ENCODE assay signal across 8 cellular contexts in the genomic region with DNA sequence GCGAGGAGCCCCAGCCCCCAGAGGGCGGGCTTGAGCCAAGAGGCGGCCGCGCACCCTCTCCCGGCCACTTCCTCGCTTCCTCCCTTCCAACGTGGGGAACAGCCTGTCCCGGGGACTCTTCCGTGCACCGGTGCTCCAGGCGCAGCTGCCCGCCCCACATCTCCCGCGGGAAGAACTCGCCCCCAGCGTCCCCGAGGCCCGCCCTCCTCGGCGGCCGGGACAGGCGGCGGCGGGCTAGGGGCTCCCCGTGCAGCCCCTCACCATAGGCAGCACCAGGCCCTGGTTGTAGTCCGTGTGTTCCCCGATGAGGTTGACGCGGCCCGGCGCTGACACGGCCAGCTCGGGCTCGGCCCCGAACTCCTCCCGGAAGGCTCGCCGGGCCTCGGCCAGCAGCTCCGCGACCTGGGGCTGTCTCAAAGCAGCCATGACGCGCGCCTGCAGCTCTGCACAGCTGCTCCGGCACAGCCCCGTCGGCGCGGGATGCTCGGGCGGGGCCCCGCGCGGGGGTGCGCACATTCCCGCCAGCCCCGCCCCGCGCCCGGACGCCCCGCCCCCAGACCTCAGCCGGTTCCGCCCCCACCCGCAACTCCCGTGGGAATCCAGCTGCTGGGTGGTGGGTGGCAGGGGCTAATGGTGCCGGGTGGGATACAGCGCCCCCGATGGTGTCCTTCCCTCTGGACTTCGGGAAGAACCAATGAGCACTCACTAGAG. TPM values are rescaled to one million over a fixed set of nuclear protein-coding genes. Genes with fewer than 3 reads are reported as not detected.
DNase-seq lines count a peak whose midpoint lies in the region; ATAC-seq, FAIRE-seq and TF ChIP-seq lines count a peak whose summit lies in the region.

Gene GALK1, minus strand, starts transcription at position 482 of the 711 bp plus-strand sequence. Its CDS starts 56 bp downstream, at position 426.

- peak; percentile 68 for ATAC-seq in GM21723 (IDR thresholded peaks at IDR 0.05; ENCODE audit: unreplicated experiment)

- H3K9me3 Mint-ChIP-seq in MCF 10A (ENCODE audit: unreplicated experiment), result no peaks in the 10 kb centered on the region

- H3K36me3 Mint-ChIP-seq in MCF 10A (ENCODE audit: insufficient read depth, unreplicated experiment), result peaks cover 30% of the 10 kb centered on the region

- WGBS in small intestine, 3 donors, result 0 to 1% (median 1%) methylated on average over 48 to 71 of the region's 71 CpGs

- peak within 1 kb of the TSS; percentile 98 for H2AFZ ChIP-seq in MM.1S (ENCODE audit: low read length)

- H3K4me1 ChIP-seq in MM.1S (ENCODE audit: low read length) (peaks cover 8% of the 10 kb centered on the region; the same call in 1 of the 2 replicates), iPS-20b (ENCODE audit: insufficient read depth, low read length) (peaks cover 6% of the 10 kb centered on the region; the same call in 1 of the 2 replicates), small intestine (ENCODE audit: control insufficient read depth in 2 of 2, insufficient read depth in 1 of 2, low read depth in 1 of 2, low read length in 1 of 2) (peaks cover 0 to 4% of the 10 kb centered on the region in 2 donors)

- peak within 1 kb of the TSS; percentile 85 for H3K4me3 ChIP-seq in MM.1S (ENCODE audit: low read length)
- peak within 1 kb of the TSS; percentile 70 for H3K4me3 ChIP-seq in iPS-20b (ENCODE audit: low read length)
- peak within 1 kb of the TSS; percentile 71 to 84 for H3K4me3 ChIP-seq in small intestine (ENCODE audit: low read depth in 1 of 2, low read length in 2 of 2)

- peaks cover 15% of the 10 kb centered on the region for H3K4me1 Mint-ChIP-seq in MCF 10A (ENCODE audit: insufficient read depth, unreplicated experiment)

- H3K9ac ChIP-seq in MM.1S (ENCODE audit: low read length), result peak within 1 kb of the TSS; percentile 87
- H3K9ac ChIP-seq in iPS-20b (ENCODE audit: low read depth, low read length), result peak within 1 kb of the TSS; percentile 67; the same call in 1 of the 2 replicates

- H3K9me2 ChIP-seq in MM.1S (replicated peaks; ENCODE audit: insufficient read depth, low read length), result no peaks in the 10 kb centered on the region

- H3F3A ChIP-seq in MM.1S (ENCODE audit: insufficient read depth, low read length), result peaks cover 11% of the 10 kb centered on the region; the same call in 1 of the 2 replicates

- no peaks in the 10 kb centered on the region for H4K20me1 ChIP-seq in MM.1S (ENCODE audit: insufficient read depth, low read length)

- peak within 1 kb of the TSS; percentile 35 for H3K27ac Mint-ChIP-seq in MCF 10A (ENCODE audit: low read depth, unreplicated experiment)

- no TSS peak for BruUV-seq in MCF 10A (replicated peaks; lab: Mats Ljungman, UMichigan)

- FAIRE-seq in small intestine (lab: Jason Lieb, UNC), result no peak

- CTCF ChIA-PET in MCF 10A (lab: Yijun Ruan, JAX), result interaction anchor here (0.5 to 3.3 kb wide), 25 partner anchors 8 to 341 kb away, joined by 3 to 16 read pairs (median 4); partner anchors contain the start of genes SMIM5, TRIM65, TSEN54 and UNK

- H3K4me3 Mint-ChIP-seq in MCF 10A (ENCODE audit: unreplicated experiment), result peak within 1 kb of the TSS; percentile 69

- no peaks in the 10 kb centered on the region for H3K27me3 Mint-ChIP-seq in MCF 10A (ENCODE audit: insufficient read depth, unreplicated experiment)

- intact Hi-C loops in MCF 10A (cut with micrococcal nuclease), result loop anchor here (1.0 to 5.0 kb wide), 2 partner anchors 131 to 242 kb away; partner anchors contain the start of gene TRIM65

- no peaks in the 10 kb centered on the region for H3K79me2 ChIP-seq in MM.1S (ENCODE audit: low read length)

- H3K9me3 ChIP-seq in MM.1S (replicated peaks; ENCODE audit: insufficient read depth, low read length), result no peaks in the 10 kb centered on the region
- no peaks in the 10 kb centered on the region for H3K9me3 ChIP-seq in iPS-20b (ENCODE audit: insufficient read depth, low read depth, low read length)
- H3K9me3 ChIP-seq in small intestine (ENCODE audit: control insufficient read depth, low read depth), result no peaks in the 10 kb centered on the region

- peak within 1 kb of the TSS; percentile 96 for H3K4me2 ChIP-seq in MM.1S (ENCODE audit: low read depth, low read length)

- DNase-seq in ELF-1 (ENCODE audit: low read depth, low spot score) (peak; percentile 65), MM.1S (peak; percentile 81), UCSD-AML1 (lab: John Stamatoyannopoulos, UW; ENCODE audit: unreplicated experiment) (peak; percentile 80), MCF 10A (ENCODE audit: unreplicated experiment) (peak; percentile 69), small intestine (peak; percentile 81), HPDE6-E6E7 (ENCODE audit: extremely low spot score) (no peak)

- POLR2A ChIA-PET in MCF 10A (lab: Yijun Ruan, JAX), result interaction anchor here (0.5 to 8.0 kb wide), 20 partner anchors 9 to 533 kb away, joined by 3 to 153 read pairs (median 4); partner anchors contain the start of genes EXOC7, MRPL38, SAP30BP and SMIM5

- no peaks in the 10 kb centered on the region for H3K27me3 ChIP-seq in MM.1S (replicated peaks; ENCODE audit: insufficient read depth, low read length)
- peaks cover 5% of the 10 kb centered on the region; the same call in 1 of the 2 replicates for H3K27me3 ChIP-seq in iPS-20b (ENCODE audit: insufficient read depth, low read length)
- no peaks in the 10 kb centered on the region for H3K27me3 ChIP-seq in small intestine (ENCODE audit: control insufficient read depth in 2 of 2, insufficient read depth in 2 of 2, low read length in 2 of 2)

- H3K36me3 ChIP-seq in MM.1S (replicated peaks; ENCODE audit: insufficient read depth, low read length), result no peaks in the 10 kb centered on the region
- no peaks in the 10 kb centered on the region for H3K36me3 ChIP-seq in iPS-20b (ENCODE audit: insufficient read depth, low read depth, low read length)
- H3K36me3 ChIP-seq in small intestine (ENCODE audit: control insufficient read depth in 2 of 2, insufficient read depth in 2 of 2, low read length in 2 of 2), result no peaks in the 10 kb centered on the region

- TF ChIP-seq CTCF in MM.1S (IDR thresholded peaks at IDR 0.05; ENCODE audit: low read length) (peak; percentile 62), MCF 10A (IDR thresholded peaks at IDR 0.05; ENCODE audit: unreplicated experiment) (peak; percentile 53)

- peak within 1 kb of the TSS; percentile 21; the same call in 1 of the 2 replicates for H3K27ac ChIP-seq in MM.1S (ENCODE audit: low read length)
- H3K27ac ChIP-seq in iPS-20b (ENCODE audit: low read length), result no peak within 1 kb of the TSS
- H3K27ac ChIP-seq in small intestine (ENCODE audit: low read depth in 1 of 2, low read length in 1 of 2), result peak within 1 kb of the TSS; percentile 86 to 92

RNA-seq across cellular contexts. Expression of gene GALK1, which starts in this region (rescaled TPM):
- total RNA-seq in MCF 10A (2022), result 8.7 and 9.8 TPM in 2 replicates
- polyA plus RNA-seq in small intestine, result 100 to 1,000 TPM in 1 of 3 donors, 10 to 100 TPM in 2; 43.4 to 116 (median 83.5) TPM
